ENCODE assay signal across 27 cellular contexts in the genomic region with DNA sequence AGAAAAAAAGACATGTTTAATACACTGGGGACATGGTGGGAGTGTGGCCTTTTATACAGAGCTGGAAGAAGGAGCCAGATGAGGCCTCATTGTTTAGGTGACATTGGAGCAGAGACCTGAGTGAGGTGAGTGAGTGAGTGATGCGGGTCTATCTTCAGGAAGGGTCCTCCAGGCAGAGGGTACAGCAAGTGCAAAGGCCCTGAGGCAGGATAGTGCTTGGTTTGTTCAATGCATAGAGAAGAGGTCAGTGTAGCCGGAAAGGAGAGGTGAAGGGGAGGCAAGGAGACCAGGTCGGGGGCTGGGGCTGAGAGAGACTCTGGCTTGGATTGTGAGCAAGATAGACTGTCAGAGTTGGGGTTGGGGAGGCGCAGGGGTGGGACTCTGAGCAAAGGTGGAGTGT. TPM values are rescaled to one million over a fixed set of nuclear protein-coding genes. Genes with fewer than 3 reads are reported as not detected.
"Had no signal": no experiment of that assay in that cellular context is flagged by ENCODE, and none has a peak within 500 bp of the region (broad histone marks: within the 10 kb centered on the region; RNA-seq: fewer than 3 reads in every experiment).

No MANE protein-coding gene starts in this region.

- H3K27me3 ChIP-seq: colonic mucosa had no signal

- ATAC-seq: effector memory CD8-positive, alpha-beta T cell; esophagus mucosa; gastrocnemius medialis; heart right ventricle; left cardiac atrium; left lung; left ventricle myocardium superior; lower lobe of right lung; mucosa of descending colon had no signal

- H3K4me3 ChIP-seq: colonic mucosa, esophagus squamous epithelium, gastrocnemius medialis, heart right ventricle, left lung, lower lobe of right lung, mucosa of descending colon had no signal

- FAIRE-seq: endometrium, islet of Langerhans, keratinocyte had no signal

- H3K9me3 ChIP-seq: colonic mucosa, esophagus squamous epithelium, gastrocnemius medialis, heart right ventricle, left lung, lower lobe of right lung, mucosa of descending colon had no signal

- H3K27ac ChIP-seq: colonic mucosa, epithelial cell of prostate, esophagus squamous epithelium, gastrocnemius medialis, heart right ventricle, left lung, lower lobe of right lung had no signal

- H3K9me3 Mint-ChIP-seq: dendritic cell treated with granulocyte-macrophage colony-stimulating factor and Interleukin-4, amounts not matched to agents 40 ng/mL and 50 ng/mL, for 4 days; effector memory CD8-positive, alpha-beta T cell; endodermal cell; mesothelial cell of epicardium had no signal

- H3K27ac Mint-ChIP-seq: dendritic cell treated with granulocyte-macrophage colony-stimulating factor and Interleukin-4, amounts not matched to agents 40 ng/mL and 50 ng/mL, for 4 days; effector memory CD8-positive, alpha-beta T cell; endodermal cell; mesothelial cell of epicardium had no signal

- H3K4me3 Mint-ChIP-seq: dendritic cell treated with granulocyte-macrophage colony-stimulating factor and Interleukin-4, amounts not matched to agents 40 ng/mL and 50 ng/mL, for 4 days; effector memory CD8-positive, alpha-beta T cell; endodermal cell; mesothelial cell of epicardium had no signal

- DNase-seq: colonic mucosa; cortex of kidney; effector CD8-positive, alpha-beta T cell; effector memory CD8-positive, alpha-beta T cell; endodermal cell; erythroblast; esophagus squamous epithelium; foreskin fibroblast; foreskin melanocyte; gastrocnemius medialis; glutamatergic neuron; head of caudate nucleus; heart right ventricle; hippocampal formation; left cardiac atrium; left lung; left ventricle myocardium superior; lower lobe of right lung; mesenchymal stem cell; mucosa of descending colon had no signal

- H3K4me1 ChIP-seq: colonic mucosa, esophagus squamous epithelium, gastrocnemius medialis, heart right ventricle, left lung, lower lobe of right lung had no signal

- H3K36me3 ChIP-seq: colonic mucosa, esophagus squamous epithelium, gastrocnemius medialis, heart right ventricle, left lung, lower lobe of right lung had no signal

RNA-seq across cellular contexts. Expression of gene KCNG1, which starts 23.6 kb away (rescaled TPM):
- total RNA-seq: gastrocnemius medialis, lower lobe of right lung had no signal
